ENCODE assay signal across 1 cellular context in genomic region chr15:31278056-31278445, GRCh38.
TF ChIP-seq lines count a peak whose summit lies in the region.

No MANE protein-coding gene starts in this region.

TF ChIP-seq in SK-N-SH treated with all-trans-retinoic acid at 6 μM for 48 hours, 23 proteins besides CTCF, POLR2A, EP300 and RAD21 (continued from another document):
- TF ChIP-seq CREB5 (CRISPR knock-in tag; IDR thresholded peaks at IDR 0.05; ENCODE audit: low read depth) (no peak), TSHZ2 (CRISPR knock-in tag; IDR thresholded peaks at IDR 0.05) (no peak)
